Comparison of ENCODE assay signal across 9 cellular contexts in the genomic region with DNA sequence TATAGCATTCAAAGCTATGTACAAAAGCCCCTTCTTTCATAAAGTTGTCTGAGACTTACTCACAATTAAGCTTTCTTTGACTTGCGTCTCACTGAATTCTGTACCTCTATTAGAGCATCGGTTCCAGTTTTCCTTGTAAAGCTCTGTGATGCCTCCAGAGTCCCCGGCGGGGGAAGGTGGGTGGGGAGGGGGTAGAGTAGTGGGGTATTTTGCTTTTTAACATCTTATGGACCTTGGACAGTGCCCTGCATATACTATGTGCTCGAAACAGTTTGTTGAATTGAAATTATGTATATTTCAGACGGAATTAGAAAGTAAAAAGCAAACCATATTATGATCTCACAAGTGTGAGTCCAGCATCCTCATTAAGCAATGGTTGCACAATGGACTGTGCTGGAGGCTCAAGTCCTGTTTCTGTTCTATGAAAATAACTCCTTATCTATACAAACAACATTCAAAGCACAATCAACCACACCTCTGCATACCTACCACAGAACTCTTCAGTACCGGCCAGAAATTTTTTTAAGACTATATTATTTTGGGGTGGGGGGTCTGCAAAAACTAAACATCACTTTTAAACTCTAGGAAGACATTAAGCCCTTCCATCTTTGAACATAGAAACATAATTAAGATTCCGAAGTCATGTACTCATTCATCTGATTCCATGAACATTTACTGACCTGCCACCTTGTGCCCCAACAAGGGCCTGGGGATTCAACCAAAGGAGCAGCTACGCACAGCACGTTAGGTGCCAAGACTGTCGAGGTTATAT. TPM values are rescaled to one million over a fixed set of nuclear protein-coding genes. Genes with fewer than 3 reads are reported as not detected.
DNase-seq lines count a peak whose midpoint lies in the region; ATAC-seq and FAIRE-seq lines count a peak whose summit lies in the region.
"Had no signal": no experiment of that assay in that cellular context is flagged by ENCODE, and none has a peak within 500 bp of the region (broad histone marks: within the 10 kb centered on the region; RNA-seq: fewer than 3 reads in every experiment).

No MANE protein-coding gene starts in this region.

- peak; percentile 10 for DNase-seq in DMS53 (lab: John Stamatoyannopoulos, UW)
- no peak for DNase-seq in DMS53 treated with DMSO at 0.1 percent for 48 hours (lab: John Stamatoyannopoulos, UW; ENCODE audit: unreplicated experiment)
- no peak for DNase-seq in SK-N-MC (ENCODE audit: low read depth, low spot score)
- DNase-seq in right cardiac atrium, result no peak
- no peak for DNase-seq in RCC 7860 (ENCODE audit: low spot score)
- no peak for DNase-seq in amniotic stem cell (lab: John Stamatoyannopoulos, UW)

- peak overlapping the region; percentile 86 for H3K4me3 ChIP-seq in SK-N-MC
- peak overlapping the region; percentile 83 for H3K4me3 ChIP-seq in right cardiac atrium (ENCODE audit: low read length)
- peak overlapping the region; percentile 97 to 99 for H3K4me3 ChIP-seq in stomach smooth muscle (ENCODE audit: low read length in 2 of 2)

- ATAC-seq in right cardiac atrium (peak; percentile 9 to 38), HG02973 (IDR thresholded peaks at IDR 0.05; ENCODE audit: unreplicated experiment) (no peak)

- H3K9me3 ChIP-seq in SK-N-MC (ENCODE audit: low read depth, low read length) (no peaks in the 10 kb centered on the region), right cardiac atrium (ENCODE audit: control insufficient read depth, low read length) (no peaks in the 10 kb centered on the region), stomach smooth muscle (ENCODE audit: control insufficient read depth in 2 of 2, low read length in 2 of 2) (no peaks in the 10 kb centered on the region)

- no peaks in the 10 kb centered on the region for H3K27me3 ChIP-seq in right cardiac atrium (ENCODE audit: control insufficient read depth, insufficient read depth)
- H3K27me3 ChIP-seq in stomach smooth muscle (ENCODE audit: control insufficient read depth in 1 of 2, insufficient read depth in 2 of 2, low read length in 2 of 2), result no peaks in the 10 kb centered on the region

- intact Hi-C loops in right cardiac atrium (cut with DNase I), result no loop called here

- FAIRE-seq in RCC 7860 (lab: Jason Lieb, UNC), result no peak
- FAIRE-seq: A204.1 had no signal

- peaks cover 11% of the 10 kb centered on the region; the same call in 1 of the 2 replicates for H3K36me3 ChIP-seq in SK-N-MC (ENCODE audit: insufficient read depth, low read length)
- peaks cover 8 to 19% of the 10 kb centered on the region in 2 donors for H3K36me3 ChIP-seq in stomach smooth muscle (ENCODE audit: control insufficient read depth in 2 of 2, insufficient read depth in 2 of 2, low read length in 2 of 2)

- H3K27ac ChIP-seq in SK-N-MC, result no peak overlapping the region
- peak overlapping the region; percentile 86 for H3K27ac ChIP-seq in right cardiac atrium (ENCODE audit: low read length)
- peak overlapping the region; percentile 86 for H3K27ac ChIP-seq in stomach smooth muscle (ENCODE audit: low read length)

- H3K9ac ChIP-seq in SK-N-MC (ENCODE audit: insufficient read length) (peak overlapping the region; percentile 81), stomach smooth muscle (ENCODE audit: low read length in 2 of 2) (peak overlapping the region; percentile 86 to 93)

- 36% methylated on average over 11 of the region's 11 CpGs for WGBS in right cardiac atrium

- H3K4me1 ChIP-seq in right cardiac atrium (ENCODE audit: control insufficient read depth, insufficient read depth, low read length), result peaks cover 6% of the 10 kb centered on the region
- peaks cover 24% of the 10 kb centered on the region for H3K4me1 ChIP-seq in stomach smooth muscle (ENCODE audit: control insufficient read depth, insufficient read depth, low read length)

RNA-seq across cellular contexts. Expression of a gene that starts 0.9 kb away (rescaled TPM):
- 10 to 100 TPM; 45.9 to 73.2 (median 61.8) TPM for total RNA-seq in right cardiac atrium
- polyA plus RNA-seq in right cardiac atrium, result 19.4 TPM
